In the genomic region with DNA sequence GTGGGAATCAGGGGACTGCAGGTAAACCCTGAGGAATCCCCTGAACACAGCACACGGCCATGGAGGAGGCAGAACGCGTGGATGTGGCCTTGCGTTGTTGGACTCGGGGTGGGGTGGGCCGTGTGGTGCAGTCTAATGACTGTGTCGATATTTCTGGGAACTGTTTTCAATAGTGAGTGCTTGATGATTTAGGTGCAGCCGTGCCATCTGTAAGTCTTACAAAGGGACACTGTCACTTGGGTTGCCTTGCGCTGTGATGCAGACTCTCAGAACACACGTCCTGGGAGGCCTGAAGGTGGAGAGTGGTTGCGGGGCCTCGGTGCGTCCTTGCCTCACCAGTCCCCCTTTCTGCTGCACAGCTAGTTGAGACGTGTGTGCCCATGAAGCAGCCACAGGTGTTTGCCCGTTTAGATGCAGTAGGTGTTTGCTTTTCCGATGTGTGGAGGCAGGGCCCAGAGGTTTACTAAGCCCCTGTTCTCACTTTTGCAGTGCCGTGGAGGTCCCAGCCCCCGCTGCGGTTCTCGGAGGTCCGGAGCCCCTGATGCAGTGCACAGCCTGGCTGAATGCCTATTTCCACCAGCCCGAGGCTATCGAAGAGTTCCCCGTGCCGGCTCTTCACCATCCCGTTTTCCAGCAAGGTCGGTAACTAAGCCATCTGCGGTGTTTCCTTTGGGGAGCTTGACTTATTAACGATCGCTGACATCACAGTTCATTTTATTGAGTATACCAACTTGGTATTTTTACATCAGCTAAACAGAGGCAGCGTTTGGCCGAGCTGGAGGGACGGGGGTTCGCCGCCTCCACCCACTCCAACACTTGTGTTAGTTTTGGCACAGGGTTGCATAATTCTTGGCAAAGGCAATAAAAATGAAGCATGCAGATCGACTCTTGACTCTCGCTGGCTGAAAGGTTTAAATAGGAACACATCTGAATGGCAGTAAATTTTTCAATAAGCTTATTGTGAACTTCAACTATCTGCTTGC, we compare ENCODE assay signal across 1 cellular context.
TF ChIP-seq lines count a peak whose summit lies in the region.

No MANE protein-coding gene starts in this region.

TF ChIP-seq in GM23338, 12 proteins besides CTCF, POLR2A, EP300 and RAD21 (continued from another document):
- TF ChIP-seq, protein P1, sequence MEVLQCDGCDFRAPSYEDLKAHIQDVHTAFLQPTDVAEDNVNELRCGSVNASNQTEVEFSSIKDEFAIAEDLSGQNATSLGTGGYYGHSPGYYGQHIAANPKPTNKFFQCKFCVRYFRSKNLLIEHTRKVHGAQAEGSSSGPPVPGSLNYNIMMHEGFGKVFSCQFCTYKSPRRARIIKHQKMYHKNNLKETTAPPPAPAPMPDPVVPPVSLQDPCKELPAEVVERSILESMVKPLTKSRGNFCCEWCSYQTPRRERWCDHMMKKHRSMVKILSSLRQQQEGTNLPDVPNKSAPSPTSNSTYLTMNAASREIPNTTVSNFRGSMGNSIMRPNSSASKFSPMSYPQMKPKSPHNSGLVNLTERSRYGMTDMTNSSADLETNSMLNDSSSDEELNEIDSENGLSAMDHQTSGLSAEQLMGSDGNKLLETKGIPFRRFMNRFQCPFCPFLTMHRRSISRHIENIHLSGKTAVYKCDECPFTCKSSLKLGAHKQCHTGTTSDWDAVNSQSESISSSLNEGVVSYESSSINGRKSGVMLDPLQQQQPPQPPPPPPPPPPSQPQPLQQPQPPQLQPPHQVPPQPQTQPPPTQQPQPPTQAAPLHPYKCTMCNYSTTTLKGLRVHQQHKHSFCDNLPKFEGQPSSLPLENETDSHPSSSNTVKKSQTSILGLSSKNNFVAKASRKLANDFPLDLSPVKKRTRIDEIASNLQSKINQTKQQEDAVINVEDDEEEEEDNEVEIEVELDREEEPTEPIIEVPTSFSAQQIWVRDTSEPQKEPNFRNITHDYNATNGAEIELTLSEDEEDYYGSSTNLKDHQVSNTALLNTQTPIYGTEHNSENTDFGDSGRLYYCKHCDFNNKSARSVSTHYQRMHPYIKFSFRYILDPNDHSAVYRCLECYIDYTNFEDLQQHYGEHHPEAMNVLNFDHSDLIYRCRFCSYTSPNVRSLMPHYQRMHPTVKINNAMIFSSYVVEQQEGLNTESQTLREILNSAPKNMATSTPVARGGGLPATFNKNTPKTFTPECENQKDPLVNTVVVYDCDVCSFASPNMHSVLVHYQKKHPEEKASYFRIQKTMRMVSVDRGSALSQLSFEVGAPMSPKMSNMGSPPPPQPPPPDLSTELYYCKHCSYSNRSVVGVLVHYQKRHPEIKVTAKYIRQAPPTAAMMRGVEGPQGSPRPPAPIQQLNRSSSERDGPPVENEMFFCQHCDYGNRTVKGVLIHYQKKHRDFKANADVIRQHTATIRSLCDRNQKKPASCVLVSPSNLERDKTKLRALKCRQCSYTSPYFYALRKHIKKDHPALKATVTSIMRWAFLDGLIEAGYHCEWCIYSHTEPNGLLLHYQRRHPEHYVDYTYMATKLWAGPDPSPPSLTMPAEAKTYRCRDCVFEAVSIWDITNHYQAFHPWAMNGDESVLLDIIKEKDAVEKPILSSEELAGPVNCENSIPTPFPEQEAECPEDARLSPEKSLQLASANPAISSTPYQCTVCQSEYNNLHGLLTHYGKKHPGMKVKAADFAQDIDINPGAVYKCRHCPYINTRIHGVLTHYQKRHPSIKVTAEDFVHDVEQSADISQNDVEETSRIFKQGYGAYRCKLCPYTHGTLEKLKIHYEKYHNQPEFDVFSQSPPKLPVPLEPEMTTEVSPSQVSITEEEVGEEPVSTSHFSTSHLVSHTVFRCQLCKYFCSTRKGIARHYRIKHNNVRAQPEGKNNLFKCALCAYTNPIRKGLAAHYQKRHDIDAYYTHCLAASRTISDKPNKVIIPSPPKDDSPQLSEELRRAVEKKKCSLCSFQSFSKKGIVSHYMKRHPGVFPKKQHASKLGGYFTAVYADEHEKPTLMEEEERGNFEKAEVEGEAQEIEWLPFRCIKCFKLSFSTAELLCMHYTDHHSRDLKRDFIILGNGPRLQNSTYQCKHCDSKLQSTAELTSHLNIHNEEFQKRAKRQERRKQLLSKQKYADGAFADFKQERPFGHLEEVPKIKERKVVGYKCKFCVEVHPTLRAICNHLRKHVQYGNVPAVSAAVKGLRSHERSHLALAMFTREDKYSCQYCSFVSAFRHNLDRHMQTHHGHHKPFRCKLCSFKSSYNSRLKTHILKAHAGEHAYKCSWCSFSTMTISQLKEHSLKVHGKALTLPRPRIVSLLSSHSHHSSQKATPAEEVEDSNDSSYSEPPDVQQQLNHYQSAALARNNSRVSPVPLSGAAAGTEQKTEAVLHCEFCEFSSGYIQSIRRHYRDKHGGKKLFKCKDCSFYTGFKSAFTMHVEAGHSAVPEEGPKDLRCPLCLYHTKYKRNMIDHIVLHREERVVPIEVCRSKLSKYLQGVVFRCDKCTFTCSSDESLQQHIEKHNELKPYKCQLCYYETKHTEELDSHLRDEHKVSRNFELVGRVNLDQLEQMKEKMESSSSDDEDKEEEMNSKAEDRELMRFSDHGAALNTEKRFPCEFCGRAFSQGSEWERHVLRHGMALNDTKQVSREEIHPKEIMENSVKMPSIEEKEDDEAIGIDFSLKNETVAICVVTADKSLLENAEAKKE (CRISPR knock-in tag; IDR thresholded peaks at IDR 0.05), result no peak
- no peak for TF ChIP-seq EZH2phosphoT487 (IDR thresholded peaks at IDR 0.05; ENCODE audit: unreplicated experiment)
- TF ChIP-seq ZNF331 (CRISPR knock-in tag; IDR thresholded peaks at IDR 0.05; ENCODE audit: low read depth), result no peak
- TF ChIP-seq ZNF114 (CRISPR knock-in tag; IDR thresholded peaks at IDR 0.05), result no peak
